In genomic region chr13:79516590-79516989, GRCh38 we compare ENCODE assay signal across 27 cellular contexts. TPM values are rescaled to one million over a fixed set of nuclear protein-coding genes. Genes with fewer than 3 reads are reported as not detected.
DNase-seq lines count a peak whose midpoint lies in the region; ATAC-seq and TF ChIP-seq lines count a peak whose summit lies in the region.
"Had no signal": no experiment of that assay in that cellular context is flagged by ENCODE, and none has a peak within 500 bp of the region (broad histone marks: within the 10 kb centered on the region; RNA-seq: fewer than 3 reads in every experiment).

No MANE protein-coding gene starts in this region.

- peaks cover 16% of the 10 kb centered on the region for H3K4me1 Mint-ChIP-seq in activated T-helper 17 cell treated with anti-CD3 and anti-CD28 coated beads, Interleukin-2, amount 50 U/mL, for 72 hours

- H3K27ac ChIP-seq in KOPT-K1 (ENCODE audit: low read depth, low read length, poor library complexity, severe bottlenecking): peak overlapping the region; percentile 86
- H3K27ac ChIP-seq in stomach: peak overlapping the region in 1 of 5 donors; percentile 30
- no peak overlapping the region for H3K27ac ChIP-seq in hepatocyte
- H3K27ac ChIP-seq: HL-60, KMS-11, PC-9 had no signal

- H3K27me3 ChIP-seq in stomach: no peaks in the 10 kb centered on the region
- H3K27me3 ChIP-seq in hepatocyte: no peaks in the 10 kb centered on the region

- intact Hi-C loops in stomach (cut with DNase I; ENCODE audit: low total_unique reads): no loop called here

- H3K9me3 ChIP-seq in KOPT-K1 (ENCODE audit: insufficient read depth, low read length, poor library complexity, severe bottlenecking) (no peaks in the 10 kb centered on the region), stomach (no peaks in the 10 kb centered on the region), hepatocyte (ENCODE audit: low read depth) (no peaks in the 10 kb centered on the region)

- DNase-seq in NCI-H226 (peak; percentile 36), stomach (peak; percentile 49), hepatocyte (ENCODE audit: low spot score) (no peak)
- DNase-seq in stimulated activated CD4-positive, alpha-beta T cell treated with anti-CD3 and anti-CD28 coated beads, Interleukin-2, amount 100 ng/mL, for 24 hours: no peak
- DNase-seq: C1 segment of cervical spinal cord; CD4-positive, alpha-beta memory T cell; COR-L47; EL; GDM1; NCI-H1092; NCI-H1436; NCI-H187; NCI-H2171 treated with DMSO at 0.1 percent for 48 hours; NCI-H446; NCI-H524 treated with DMSO at 0.1 percent for 48 hours; NCI-H774; NK-92 treated with Interleukin-12 subunit alpha and Interleukin-12 subunit beta, amount 100 ng/mL, for 24 hours; PC-9; SHP77 had no signal

- peaks cover 94% of the 10 kb centered on the region for H3K79me2 ChIP-seq in hepatocyte

- no peak for ATAC-seq in activated T-helper 17 cell treated with anti-CD3 and anti-CD28 coated beads, Interleukin-2, amount 50 U/mL, for 72 hours (replicated peaks)
- no peak for ATAC-seq in HG03439 (IDR thresholded peaks at IDR 0.05; ENCODE audit: unreplicated experiment)
- ATAC-seq: GM12878, HCT116 had no signal

- peaks cover 58% of the 10 kb centered on the region for H4K20me1 ChIP-seq in hepatocyte (ENCODE audit: insufficient read depth, poor library complexity, severe bottlenecking)

- TF ChIP-seq POLR2A in stomach (IDR thresholded peaks at IDR 0.05): no peak

- TF ChIP-seq EP300 in stomach (IDR thresholded peaks at IDR 0.05): no peak

- no peak overlapping the region for H3K4me3 Mint-ChIP-seq in activated T-helper 17 cell treated with anti-CD3 and anti-CD28 coated beads, Interleukin-2, amount 50 U/mL, for 72 hours
- H3K4me3 Mint-ChIP-seq: CD4-positive, alpha-beta memory T cell; IgD-negative memory B cell had no signal

- H3K27ac Mint-ChIP-seq in activated T-helper 17 cell treated with anti-CD3 and anti-CD28 coated beads, Interleukin-2, amount 50 U/mL, for 72 hours: peak overlapping the region; percentile 23

- no peak for TF ChIP-seq CTCF in stomach (IDR thresholded peaks at IDR 0.05)
- no peak for TF ChIP-seq CTCF in hepatocyte (IDR thresholded peaks at IDR 0.05; ENCODE audit: poor library complexity)

- H3K36me3 Mint-ChIP-seq in activated T-helper 17 cell treated with anti-CD3 and anti-CD28 coated beads, Interleukin-2, amount 50 U/mL, for 72 hours (ENCODE audit: low read depth): peaks cover 30% of the 10 kb centered on the region
- H3K36me3 Mint-ChIP-seq: CD4-positive, alpha-beta memory T cell; IgD-negative memory B cell had no signal

- no peaks in the 10 kb centered on the region for H3K27me3 Mint-ChIP-seq in activated T-helper 17 cell treated with anti-CD3 and anti-CD28 coated beads, Interleukin-2, amount 50 U/mL, for 72 hours
- H3K27me3 Mint-ChIP-seq: CD4-positive, alpha-beta memory T cell; IgD-negative memory B cell had no signal

- no peak overlapping the region for H3K4me2 ChIP-seq in hepatocyte
- H3K4me2 ChIP-seq: KMS-11, PC-9 had no signal

- peaks cover 0 to 48% (median 10%) of the 10 kb centered on the region in 4 donors for H3K4me1 ChIP-seq in stomach
- no peaks in the 10 kb centered on the region for H3K4me1 ChIP-seq in hepatocyte (ENCODE audit: insufficient read depth)

- no peaks in the 10 kb centered on the region for H3K9me2 ChIP-seq in hepatocyte (replicated peaks; ENCODE audit: insufficient read depth)

- no peaks in the 10 kb centered on the region for H3K9me3 Mint-ChIP-seq in activated T-helper 17 cell treated with anti-CD3 and anti-CD28 coated beads, Interleukin-2, amount 50 U/mL, for 72 hours
- H3K9me3 Mint-ChIP-seq: CD4-positive, alpha-beta memory T cell; IgD-negative memory B cell had no signal

- H3K36me3 ChIP-seq in KOPT-K1 (ENCODE audit: insufficient read depth, low read length) (no peaks in the 10 kb centered on the region), stomach (peaks cover 5 to 10% (median 8%) of the 10 kb centered on the region in 4 donors), hepatocyte (replicated peaks; ENCODE audit: insufficient read depth, low read depth) (no peaks in the 10 kb centered on the region)

- H3K4me3 ChIP-seq in stomach: no peak overlapping the region
- no peak overlapping the region for H3K4me3 ChIP-seq in hepatocyte
- H3K4me3 ChIP-seq: GM12878, PC-9 had no signal

- H2AFZ ChIP-seq in hepatocyte: no peak overlapping the region
- H2AFZ ChIP-seq: PC-9 had no signal

RNA-seq across cellular contexts. Expression of gene NDFIP2, which starts 35.6 kb away (rescaled TPM):
- 100 to 1,000 TPM in 1 of 2 donors, 10 to 100 TPM in 1; 80.6 to 129 TPM for total RNA-seq in activated T-helper 17 cell treated with anti-CD3 and anti-CD28 coated beads, Interleukin-2, amount 50 U/mL, for 72 hours
- total RNA-seq in stomach (10 to 100 TPM in 3 of 5 donors, 1 to 10 TPM in 2; 2.9 to 56.5 (median 25.5) TPM), hepatocyte (72.8 and 80.2 TPM in 2 replicates)
- polyA plus RNA-seq in stomach (10 to 100 TPM; 11.7 to 17.0 (median 12.4) TPM), hepatocyte (40.6 and 54.4 TPM in 2 replicates)
- polyA plus RNA-seq: IgD-negative memory B cell had no signal

Comparison
In these comparisons a context has a peak if more than half of its experiments do, and no peak if none do; other contexts are left out.
1. DNase-seq: peak in NCI-H226 (single experiment) and stomach (single experiment); none in hepatocyte (single experiment) and stimulated activated CD4-positive, alpha-beta T cell treated with anti-CD3 and anti-CD28 coated beads, Interleukin-2, amount 100 ng/mL, for 24 hours (0 of 2).